Comparison of ENCODE assay signal across 8 cellular contexts in genomic region chr5:56200856-56201638, GRCh38. TPM values are rescaled to one million over a fixed set of nuclear protein-coding genes. Genes with fewer than 3 reads are reported as not detected.
A peak's percentile ranks its signal among the peaks of the same experiment; 100 is the strongest.
DNase-seq lines count a peak whose midpoint lies in the region; ATAC-seq and TF ChIP-seq lines count a peak whose summit lies in the region.

No MANE protein-coding gene starts in this region.

- ATAC-seq in GM18498 (IDR thresholded peaks at IDR 0.05; ENCODE audit: unreplicated experiment) = peak; percentile 98
- peak; percentile 99 for ATAC-seq in HG02610 (IDR thresholded peaks at IDR 0.05; ENCODE audit: unreplicated experiment)
- ATAC-seq in heart right ventricle = peak; percentile 94 to 100 (median 98)

- intact Hi-C loops in heart right ventricle (cut with DNase I) = loop anchor here in 9 of 10 donors (1.0 to 10.0 kb wide), 13 partner anchors 210 to 489 kb away; partner anchors contain the start of gene SLC38A9 (in 4 of the 9)
- intact Hi-C loops in sigmoid colon (cut with DNase I) = loop anchor here (2.0 kb wide), 1 partner anchor 266 kb away; no protein-coding TSS in a partner anchor

- TF ChIP-seq CTCF in NB4 (IDR thresholded peaks at IDR 0.05; ENCODE audit: low read depth, low read length) = peak; percentile 60
- TF ChIP-seq CTCF in heart right ventricle (IDR thresholded peaks at IDR 0.05) = peak; percentile 67 to 92 (median 82)
- TF ChIP-seq CTCF in sigmoid colon (IDR thresholded peaks at IDR 0.05) = peak; percentile 39 to 66 (median 48)

- TF ChIP-seq EP300 in sigmoid colon (IDR thresholded peaks at IDR 0.05) = no peak

- peaks cover 0 to 12% (median 6%) of the 10 kb centered on the region in 9 donors for H3K4me1 ChIP-seq in heart right ventricle
- no peaks in the 10 kb centered on the region for H3K4me1 ChIP-seq in sigmoid colon

- no peak for TF ChIP-seq POLR2A in NB4 (IDR thresholded peaks at IDR 0.05; ENCODE audit: extremely low read depth, insufficient read length)
- TF ChIP-seq POLR2A in sigmoid colon (IDR thresholded peaks at IDR 0.05) = no peak

- no peaks in the 10 kb centered on the region for H3K9me3 ChIP-seq in heart right ventricle
- no peaks in the 10 kb centered on the region for H3K9me3 ChIP-seq in sigmoid colon

- H3K27me3 ChIP-seq in heart right ventricle (no peaks in the 10 kb centered on the region), sigmoid colon (no peaks in the 10 kb centered on the region)

- no peak overlapping the region for H3K27ac ChIP-seq in heart right ventricle
- H3K27ac ChIP-seq in sigmoid colon = no peak overlapping the region

- H3K4me3 ChIP-seq in NB4 (ENCODE audit: low read depth, low read length) (no peak overlapping the region), heart right ventricle (no peak overlapping the region), sigmoid colon (no peak overlapping the region)

- DNase-seq in NB4 (ENCODE audit: low read depth) (peak; percentile 74), T follicular helper cell (ENCODE audit: low read depth) (peak; percentile 46), heart right ventricle (peak in 1 of 2 donors; percentile 62), sigmoid colon (peak; percentile 71), cerebellum (ENCODE audit: low spot score) (no peak)
- peak; percentile 15 for DNase-seq in activated naive CD8-positive, alpha-beta T cell treated with anti-CD3 and anti-CD28 coated beads, Interleukin-2, amount 50 U/mL, for 16 hours (ENCODE audit: low read depth, low spot score)

- WGBS in heart right ventricle, 2 donors = 39 to 42% methylated on average over 5 of the region's 5 CpGs
- WGBS in sigmoid colon, 2 donors = 28 to 43% methylated on average over 5 of the region's 5 CpGs

- H3K36me3 ChIP-seq in heart right ventricle = no peaks in the 10 kb centered on the region
- H3K36me3 ChIP-seq in sigmoid colon = no peaks in the 10 kb centered on the region

RNA-seq across cellular contexts. Expression of gene ANKRD55, which starts 32.1 kb away (rescaled TPM):
- total RNA-seq in heart right ventricle = under 1 TPM in 1 of 10 donors, not detected in 9; 0.72 TPM
- under 1 TPM in 1 of 2 donors, not detected in 1; 0.01 TPM for polyA plus RNA-seq in heart right ventricle
- 1 to 10 TPM in 1 of 4 donors, not detected in 3; 1.9 TPM for total RNA-seq in sigmoid colon
- polyA plus RNA-seq in sigmoid colon = 1 to 10 TPM in 1 of 3 donors, not detected in 2; 1.8 TPM
- 6.2 TPM for total RNA-seq in cerebellum
